2 cellular contexts compared by ENCODE assay signal in the genomic region with DNA sequence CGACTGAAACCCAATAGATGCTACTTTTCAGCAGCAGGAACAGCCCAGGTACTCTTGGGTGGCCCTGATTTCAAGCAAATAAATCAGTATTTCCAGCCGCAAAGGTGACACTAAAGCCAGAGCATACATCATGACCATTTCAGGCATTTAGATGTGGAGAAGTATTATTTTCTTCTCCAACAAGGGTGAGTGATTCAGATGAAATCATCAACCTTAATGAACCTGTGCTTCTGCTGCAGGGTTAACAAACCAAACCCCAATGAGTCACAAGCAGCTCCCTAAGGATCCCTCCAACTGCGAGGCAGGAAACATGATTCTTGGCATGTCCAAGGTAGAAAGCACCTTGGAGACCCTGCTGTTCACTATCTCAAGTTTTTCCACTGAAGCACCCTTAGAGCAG.
TF ChIP-seq lines count a peak whose summit lies in the region.

No MANE protein-coding gene starts in this region.

TF ChIP-seq in SK-N-SH, 30 proteins besides CTCF, POLR2A, EP300 and RAD21 (continued from another document and continues in another):
- TF ChIP-seq REST (IDR thresholded peaks at IDR 0.05; ENCODE audit: low read depth, low read length): no peak
- TF ChIP-seq NFIC (IDR thresholded peaks at IDR 0.05; ENCODE audit: borderline replicate concordance): peak; percentile 56; the same call in 1 of the 2 replicates
- TF ChIP-seq ZBTB33 (IDR thresholded peaks at IDR 0.05; ENCODE audit: borderline replicate concordance, low read depth): no peak
- no peak for TF ChIP-seq CHD2 (IDR thresholded peaks at IDR 0.05; ENCODE audit: low read length, partially characterized antibody)
- TF ChIP-seq SMC3 (IDR thresholded peaks at IDR 0.05; ENCODE audit: low read depth, low read length): no peak
- no peak for TF ChIP-seq EZH2phosphoT487 (IDR thresholded peaks at IDR 0.05; ENCODE audit: borderline replicate concordance, low read depth)
- TF ChIP-seq MXI1 (IDR thresholded peaks at IDR 0.05; ENCODE audit: low read depth, low read length): no peak
- no peak for TF ChIP-seq RFX5 (IDR thresholded peaks at IDR 0.05; ENCODE audit: low read length)
- peak; percentile 32; the same call in 1 of the 2 replicates for TF ChIP-seq POLR2AphosphoS5 (IDR thresholded peaks at IDR 0.05; ENCODE audit: low read depth, low read length)
- no peak for TF ChIP-seq FOXJ3 (CRISPR knock-in tag; IDR thresholded peaks at IDR 0.05)
- peak; percentile 58 for TF ChIP-seq JUND (IDR thresholded peaks at IDR 0.05)
- TF ChIP-seq NRF1 (IDR thresholded peaks at IDR 0.05; ENCODE audit: low read depth, low read length): no peak
- TF ChIP-seq GABPA (IDR thresholded peaks at IDR 0.05; ENCODE audit: low read depth): no peak
- TF ChIP-seq, protein P1, sequence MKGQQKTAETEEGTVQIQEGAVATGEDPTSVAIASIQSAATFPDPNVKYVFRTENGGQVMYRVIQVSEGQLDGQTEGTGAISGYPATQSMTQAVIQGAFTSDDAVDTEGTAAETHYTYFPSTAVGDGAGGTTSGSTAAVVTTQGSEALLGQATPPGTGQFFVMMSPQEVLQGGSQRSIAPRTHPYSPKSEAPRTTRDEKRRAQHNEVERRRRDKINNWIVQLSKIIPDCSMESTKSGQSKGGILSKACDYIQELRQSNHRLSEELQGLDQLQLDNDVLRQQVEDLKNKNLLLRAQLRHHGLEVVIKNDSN (IDR thresholded peaks at IDR 0.05; ENCODE audit: borderline replicate concordance, low read depth): no peak
- TF ChIP-seq SIN3A (IDR thresholded peaks at IDR 0.05; ENCODE audit: borderline replicate concordance, low read depth, low read length): no peak
- TF ChIP-seq MEF2A (IDR thresholded peaks at IDR 0.05; ENCODE audit: borderline replicate concordance, low read depth): no peak
- no peak for TF ChIP-seq GATA2 (CRISPR knock-in tag; IDR thresholded peaks at IDR 0.05)
- peak; percentile 36; the same call in 1 of the 2 replicates for TF ChIP-seq TEAD4 (IDR thresholded peaks at IDR 0.05; ENCODE audit: borderline replicate concordance, insufficient read depth)
- TF ChIP-seq, protein P2, sequence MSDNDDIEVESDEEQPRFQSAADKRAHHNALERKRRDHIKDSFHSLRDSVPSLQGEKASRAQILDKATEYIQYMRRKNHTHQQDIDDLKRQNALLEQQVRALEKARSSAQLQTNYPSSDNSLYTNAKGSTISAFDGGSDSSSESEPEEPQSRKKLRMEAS (IDR thresholded peaks at IDR 0.05; ENCODE audit: low read depth): no peak
- TF ChIP-seq RXRA (IDR thresholded peaks at IDR 0.05; ENCODE audit: borderline replicate concordance, low read depth): peak; percentile 50; the same call in 1 of the 2 replicates
- TF ChIP-seq YY1 (IDR thresholded peaks at IDR 0.05; ENCODE audit: low read depth): no peak
- TF ChIP-seq TCF12 (IDR thresholded peaks at IDR 0.05): peak; percentile 63; the same call in 1 of the 2 replicates
- TF ChIP-seq ELF1 (IDR thresholded peaks at IDR 0.05): no peak
- TF ChIP-seq, protein P3, sequence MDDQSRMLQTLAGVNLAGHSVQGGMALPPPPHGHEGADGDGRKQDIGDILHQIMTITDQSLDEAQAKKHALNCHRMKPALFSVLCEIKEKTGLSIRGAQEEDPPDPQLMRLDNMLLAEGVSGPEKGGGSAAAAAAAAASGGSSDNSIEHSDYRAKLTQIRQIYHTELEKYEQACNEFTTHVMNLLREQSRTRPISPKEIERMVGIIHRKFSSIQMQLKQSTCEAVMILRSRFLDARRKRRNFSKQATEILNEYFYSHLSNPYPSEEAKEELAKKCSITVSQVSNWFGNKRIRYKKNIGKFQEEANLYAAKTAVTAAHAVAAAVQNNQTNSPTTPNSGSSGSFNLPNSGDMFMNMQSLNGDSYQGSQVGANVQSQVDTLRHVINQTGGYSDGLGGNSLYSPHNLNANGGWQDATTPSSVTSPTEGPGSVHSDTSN (IDR thresholded peaks at IDR 0.05): peak; percentile 69
- peak; percentile 83 for TF ChIP-seq FOSL2 (IDR thresholded peaks at IDR 0.05; ENCODE audit: borderline replicate concordance, low read depth)
- TF ChIP-seq TAF1 (IDR thresholded peaks at IDR 0.05; ENCODE audit: borderline replicate concordance, low read depth, low read length): no peak

TF ChIP-seq in SK-N-SH treated with all-trans-retinoic acid at 6 μM for 48 hours, 23 proteins besides CTCF, POLR2A, EP300 and RAD21 (continued from another document):
- TF ChIP-seq, protein P4, sequence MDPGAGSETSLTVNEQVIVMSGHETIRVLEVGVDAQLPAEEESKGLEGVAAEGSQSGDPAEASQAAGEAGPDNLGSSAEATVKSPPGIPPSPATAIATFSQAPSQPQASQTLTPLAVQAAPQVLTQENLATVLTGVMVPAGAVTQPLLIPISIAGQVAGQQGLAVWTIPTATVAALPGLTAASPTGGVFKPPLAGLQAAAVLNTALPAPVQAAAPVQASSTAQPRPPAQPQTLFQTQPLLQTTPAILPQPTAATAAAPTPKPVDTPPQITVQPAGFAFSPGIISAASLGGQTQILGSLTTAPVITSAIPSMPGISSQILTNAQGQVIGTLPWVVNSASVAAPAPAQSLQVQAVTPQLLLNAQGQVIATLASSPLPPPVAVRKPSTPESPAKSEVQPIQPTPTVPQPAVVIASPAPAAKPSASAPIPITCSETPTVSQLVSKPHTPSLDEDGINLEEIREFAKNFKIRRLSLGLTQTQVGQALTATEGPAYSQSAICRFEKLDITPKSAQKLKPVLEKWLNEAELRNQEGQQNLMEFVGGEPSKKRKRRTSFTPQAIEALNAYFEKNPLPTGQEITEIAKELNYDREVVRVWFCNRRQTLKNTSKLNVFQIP (CRISPR knock-in tag; IDR thresholded peaks at IDR 0.05; ENCODE audit: borderline replicate concordance, low read depth): no peak
- no peak for TF ChIP-seq TCF4 (CRISPR knock-in tag; IDR thresholded peaks at IDR 0.05; ENCODE audit: borderline replicate concordance)
TF ChIP-seq in SK-N-SH treated with all-trans-retinoic acid at 6 μM for 48 hours: peak in this region for 0.
